Comparison of ENCODE assay signal across 1 cellular context in the genomic region with DNA sequence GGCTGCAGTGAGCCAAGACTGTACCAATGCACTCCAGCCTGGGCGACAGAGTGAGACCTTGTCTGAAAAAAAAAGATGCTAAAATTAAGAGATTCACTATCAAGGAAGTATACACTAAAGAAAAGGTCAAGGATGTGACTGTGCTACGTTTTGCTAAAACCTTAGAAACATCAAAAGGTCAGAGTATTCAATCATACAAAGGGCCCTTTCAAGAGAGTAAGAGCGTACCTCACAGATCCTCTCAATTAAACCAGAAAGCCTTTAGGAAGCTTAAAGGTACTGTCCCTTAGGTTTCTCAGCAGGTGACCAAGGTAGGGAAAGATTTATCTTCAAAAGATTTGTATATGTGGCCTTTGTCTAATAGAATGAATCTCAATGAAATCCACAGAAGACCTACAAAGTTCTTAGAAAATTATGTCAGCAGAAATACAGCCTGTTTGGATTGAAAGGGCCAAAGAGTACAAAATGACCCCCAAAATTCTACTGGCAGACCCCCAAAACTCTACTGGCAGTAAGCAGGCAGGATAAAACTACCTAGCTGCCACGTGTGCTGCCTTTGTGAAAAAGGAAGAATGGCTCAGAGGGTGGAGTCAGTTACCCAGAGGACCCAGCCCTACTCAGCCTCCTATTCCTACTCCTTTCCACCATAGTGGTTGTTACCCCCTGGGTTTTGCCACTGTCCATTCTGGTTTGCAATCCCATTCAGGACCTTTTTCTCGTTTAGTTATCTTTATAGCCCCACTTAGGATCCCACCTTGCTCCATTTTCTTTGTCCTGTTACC.
TF ChIP-seq lines count a peak whose summit lies in the region.

No MANE protein-coding gene starts in this region.

TF ChIP-seq in endothelial cell of umbilical vein, 7 proteins besides CTCF, POLR2A, EP300 and RAD21:
- TF ChIP-seq POLR2AphosphoS5 (IDR thresholded peaks at IDR 0.05; ENCODE audit: insufficient read depth, low read depth, low read length), result no peak
- TF ChIP-seq JUN (IDR thresholded peaks at IDR 0.05; ENCODE audit: borderline replicate concordance, insufficient read depth, insufficient read length, low read depth), result no peak
